ENCODE assay signal across 9 cellular contexts in genomic region chr14:54730156-54730961, GRCh38.
DNase-seq lines count a peak whose midpoint lies in the region; ATAC-seq and TF ChIP-seq lines count a peak whose summit lies in the region.
"Had no signal": no experiment of that assay in that cellular context is flagged by ENCODE, and none has a peak within 500 bp of the region (broad histone marks: within the 10 kb centered on the region; RNA-seq: fewer than 3 reads in every experiment).

No MANE protein-coding gene starts in this region.

- no peak for TF ChIP-seq EP300 in upper lobe of left lung (IDR thresholded peaks at IDR 0.05)

- H3K27me3 ChIP-seq in upper lobe of left lung = no peaks in the 10 kb centered on the region

- peaks cover 3 to 14% (median 11%) of the 10 kb centered on the region in 4 donors for H3K4me1 ChIP-seq in upper lobe of left lung

- H3K4me1 Mint-ChIP-seq in activated T-helper 1 cell treated with anti-CD3 and anti-CD28 coated beads, Interleukin-12 subunit alpha, Interleukin-12 subunit beta, Interleukin-2, Interleukin-4 antibody, amounts not matched to agents 30 ng/mL and 10 ng/mL and 1 ng/mL, durations not matched to agents 14 hours and 24 hours and 36 hours (ENCODE audit: low read depth) = peaks cover 36% of the 10 kb centered on the region

- H3K27ac ChIP-seq in upper lobe of left lung = peak overlapping the region in 2 of 4 donors; percentile 39 to 46

- peak; percentile 82 for ATAC-seq in GM19468 (IDR thresholded peaks at IDR 0.05; ENCODE audit: extremely low read depth, unreplicated experiment)
- ATAC-seq in HG03520 (IDR thresholded peaks at IDR 0.05; ENCODE audit: unreplicated experiment) = peak; percentile 96
- ATAC-seq in upper lobe of left lung (ENCODE audit: low FRiP score in 2 of 2) = peak; percentile 55 to 87
- ATAC-seq: Panc1 had no signal

- intact Hi-C loops in activated T-helper 1 cell treated with anti-CD3 and anti-CD28 coated beads, Interleukin-12 subunit alpha, Interleukin-12 subunit beta, Interleukin-2, Interleukin-4 antibody, amounts not matched to agents 30 ng/mL and 10 ng/mL and 1 ng/mL, durations not matched to agents 14 hours and 24 hours and 36 hours (cut with micrococcal nuclease) = loop anchor here (1.0 to 5.0 kb wide), 10 partner anchors 8 to 290 kb away; partner anchors contain the start of genes CGRRF1 and CNIH1

- TF ChIP-seq CTCF in upper lobe of left lung (IDR thresholded peaks at IDR 0.05) = no peak

- 30 to 43% methylated on average over 6 of the region's 6 CpGs for WGBS in upper lobe of left lung, 2 donors

- no peaks in the 10 kb centered on the region for H3K9me3 Mint-ChIP-seq in activated T-helper 1 cell treated with anti-CD3 and anti-CD28 coated beads, Interleukin-12 subunit alpha, Interleukin-12 subunit beta, Interleukin-2, Interleukin-4 antibody, amounts not matched to agents 30 ng/mL and 10 ng/mL and 1 ng/mL, durations not matched to agents 14 hours and 24 hours and 36 hours

- peak overlapping the region; percentile 56 for H3K27ac Mint-ChIP-seq in activated T-helper 1 cell treated with anti-CD3 and anti-CD28 coated beads, Interleukin-12 subunit alpha, Interleukin-12 subunit beta, Interleukin-2, Interleukin-4 antibody, amounts not matched to agents 30 ng/mL and 10 ng/mL and 1 ng/mL, durations not matched to agents 14 hours and 24 hours and 36 hours

- TF ChIP-seq POLR2A in upper lobe of left lung (IDR thresholded peaks at IDR 0.05) = no peak

- no peaks in the 10 kb centered on the region for H3K36me3 ChIP-seq in upper lobe of left lung

- H3K27me3 Mint-ChIP-seq in activated T-helper 1 cell treated with anti-CD3 and anti-CD28 coated beads, Interleukin-12 subunit alpha, Interleukin-12 subunit beta, Interleukin-2, Interleukin-4 antibody, amounts not matched to agents 30 ng/mL and 10 ng/mL and 1 ng/mL, durations not matched to agents 14 hours and 24 hours and 36 hours (ENCODE audit: insufficient read depth) = peaks cover 40% of the 10 kb centered on the region

- H3K4me3 Mint-ChIP-seq in activated T-helper 1 cell treated with anti-CD3 and anti-CD28 coated beads, Interleukin-12 subunit alpha, Interleukin-12 subunit beta, Interleukin-2, Interleukin-4 antibody, amounts not matched to agents 30 ng/mL and 10 ng/mL and 1 ng/mL, durations not matched to agents 14 hours and 24 hours and 36 hours = peak overlapping the region; percentile 28

- H3K9me3 ChIP-seq in upper lobe of left lung = no peaks in the 10 kb centered on the region

- peak overlapping the region in 1 of 4 donors; percentile 3 for H3K4me3 ChIP-seq in upper lobe of left lung

- DNase-seq in EL = peak; percentile 89
- DNase-seq in activated T-helper 1 cell treated with anti-CD3 and anti-CD28 coated beads, Interleukin-12 subunit alpha, Interleukin-12 subunit beta, Interleukin-2, Interleukin-4 antibody, amounts not matched to agents 30 ng/mL and 10 ng/mL and 1 ng/mL, durations not matched to agents 14 hours and 24 hours and 36 hours (ENCODE audit: low spot score) = peak; percentile 48
- peak; percentile 9 for DNase-seq in left kidney (ENCODE audit: low read depth, low spot score)
- no peak for DNase-seq in upper lobe of left lung
- no peak for DNase-seq in cerebellar nuclear complex (lab: John Stamatoyannopoulos, UW)
- DNase-seq in NCI-H2171 treated with DMSO at 0.1 percent for 48 hours (lab: John Stamatoyannopoulos, UW) = no peak

- H3K36me3 Mint-ChIP-seq in activated T-helper 1 cell treated with anti-CD3 and anti-CD28 coated beads, Interleukin-12 subunit alpha, Interleukin-12 subunit beta, Interleukin-2, Interleukin-4 antibody, amounts not matched to agents 30 ng/mL and 10 ng/mL and 1 ng/mL, durations not matched to agents 14 hours and 24 hours and 36 hours (ENCODE audit: low read depth) = no peaks in the 10 kb centered on the region

Comparison
In these comparisons a context has a peak if more than half of its experiments do, and no peak if none do; other contexts are left out.
1. DNase-seq: peak in EL (single experiment), activated T-helper 1 cell treated with anti-CD3 and anti-CD28 coated beads, Interleukin-12 subunit alpha, Interleukin-12 subunit beta, Interleukin-2, Interleukin-4 antibody, amounts not matched to agents 30 ng/mL and 10 ng/mL and 1 ng/mL, durations not matched to agents 14 hours and 24 hours and 36 hours (single experiment) and left kidney (single experiment); none in upper lobe of left lung (0 of 2), cerebellar nuclear complex (0 of 2) and NCI-H2171 treated with DMSO at 0.1 percent for 48 hours (single experiment).
2. Peak in every context shown above with its lines, with median percentiles within 50 percentile points of each other: ATAC-seq.